ENCODE assay signal across 26 cellular contexts in genomic region chr21:36261459-36261858, GRCh38.
"Had no signal": no experiment of that assay in that cellular context is flagged by ENCODE, and none has a peak within 500 bp of the region (broad histone marks: within the 10 kb centered on the region; RNA-seq: fewer than 3 reads in every experiment).

No MANE protein-coding gene starts in this region.

- H3K27me3 ChIP-seq: breast epithelium, esophagus muscularis mucosa, foreskin keratinocyte, heart right ventricle, neutrophil, right lobe of liver, upper lobe of left lung, vagina had no signal

- H3K9me3 Mint-ChIP-seq: activated CD4-positive, alpha-beta T cell treated with anti-CD3 and anti-CD28 coated beads, Interleukin-2, amount 10 ng/mL, durations not matched to agents 24 days and 14 days; activated naive CD4-positive, alpha-beta T cell treated with anti-CD3 and anti-CD28 coated beads, Interleukin-2, amount 50 U/mL, for 24 hours; activated T-helper 2 cell treated with anti-CD3 and anti-CD28 coated beads, Interferon-gamma antibody, Interleukin-2, Interleukin-4, amounts not matched to agents 10 μg/mL and 5 μg/mL and 100 μg/mL, durations not matched to agents 14 hours and 24 hours and 36 hours; nephron progenitor cell; stimulated activated naive CD8-positive, alpha-beta T cell treated with anti-CD3 and anti-CD28 coated beads, Interleukin-15, Interleukin-2, amounts not matched to agents 100 ng/mL and 50 ng/mL, for 24 hours; T-cell; T-helper 2 cell treated with Interferon-gamma antibody and Interleukin-4, amounts not matched to agents 5 μg/mL and 100 μg/mL, for 36 hours had no signal

- H3K36me3 ChIP-seq: breast epithelium had no signal

- H3K27ac ChIP-seq: breast epithelium, foreskin keratinocyte, right lobe of liver had no signal

- H3K27ac Mint-ChIP-seq: activated T-helper 2 cell treated with anti-CD3 and anti-CD28 coated beads, Interferon-gamma antibody, Interleukin-2, Interleukin-4, amounts not matched to agents 10 μg/mL and 5 μg/mL and 100 μg/mL, durations not matched to agents 14 hours and 24 hours and 36 hours; nephron progenitor cell; progenitor cell of endocrine pancreas had no signal

- DNase-seq: activated CD4-positive, alpha-beta T cell treated with anti-CD3 and anti-CD28 coated beads, Interleukin-2, amount 10 ng/mL, durations not matched to agents 24 days and 14 days; activated CD4-positive, CD25-positive, alpha-beta regulatory T cell treated with anti-CD3 and anti-CD28 coated beads, Interleukin-2, amount 50 U/mL, for 72 hours; activated CD8-positive, alpha-beta memory T cell treated with anti-CD3 and anti-CD28 coated beads, Interleukin-2, amount 10 ng/mL, durations not matched to agents 7 days and 5 days; activated CD8-positive, alpha-beta T cell treated with anti-CD3 and anti-CD28 coated beads, Interleukin-2, amount 10 ng/mL, durations not matched to agents 7 days and 5 days; activated T-cell treated with anti-CD3 and anti-CD28 coated beads, Interleukin-2, amount 50 U/mL, for 48 hours; central memory CD4-positive, alpha-beta T cell; foreskin keratinocyte; heart right ventricle; left ventricle myocardium inferior; nephron progenitor cell; right lobe of liver; stimulated activated CD4-positive, alpha-beta T cell treated with anti-CD3 and anti-CD28 coated beads, Interleukin-2, amount 100 ng/mL, for 48 hours; substantia nigra; T-cell; upper lobe of left lung had no signal

- H3K4me1 ChIP-seq: breast epithelium, foreskin keratinocyte, right lobe of liver had no signal

- H3K4me3 ChIP-seq: breast epithelium, lung, right lobe of liver had no signal

- FAIRE-seq: endothelial cell of umbilical vein had no signal

- H3K27me3 Mint-ChIP-seq: activated CD4-positive, alpha-beta T cell treated with anti-CD3 and anti-CD28 coated beads, Interleukin-2, amount 10 ng/mL, durations not matched to agents 24 days and 14 days; activated CD8-positive, alpha-beta memory T cell treated with anti-CD3 and anti-CD28 coated beads, Interleukin-2, amount 10 ng/mL, durations not matched to agents 7 days and 5 days; activated naive CD4-positive, alpha-beta T cell treated with anti-CD3 and anti-CD28 coated beads, Interleukin-2, amount 50 U/mL, for 24 hours; progenitor cell of endocrine pancreas; stimulated activated naive CD8-positive, alpha-beta T cell treated with anti-CD3 and anti-CD28 coated beads, Interleukin-15, Interleukin-2, amounts not matched to agents 100 ng/mL and 50 ng/mL, for 24 hours; T-cell had no signal

- H3K4me3 Mint-ChIP-seq: nephron progenitor cell had no signal

- H3K9me3 ChIP-seq: breast epithelium, esophagus muscularis mucosa, heart right ventricle, left ventricle myocardium inferior, neutrophil, right lobe of liver, upper lobe of left lung, vagina had no signal

- H3K4me1 Mint-ChIP-seq: nephron progenitor cell had no signal
